In genomic region chr9:116806075-116806474, GRCh38 we compare ENCODE assay signal across 11 cellular contexts.
DNase-seq lines count a peak whose midpoint lies in the region; ATAC-seq and TF ChIP-seq lines count a peak whose summit lies in the region.
"Had no signal": no experiment of that assay in that cellular context is flagged by ENCODE, and none has a peak within 500 bp of the region (broad histone marks: within the 10 kb centered on the region; RNA-seq: fewer than 3 reads in every experiment).

No MANE protein-coding gene starts in this region.

- no peak for ATAC-seq in GM21737 (IDR thresholded peaks at IDR 0.05; ENCODE audit: unreplicated experiment)

- H3K4me1 Mint-ChIP-seq in activated naive CD4-positive, alpha-beta T cell treated with anti-CD3 and anti-CD28 coated beads for 36 hours (ENCODE audit: low read depth): no peaks in the 10 kb centered on the region
- H3K4me1 Mint-ChIP-seq: mesothelial cell of epicardium had no signal

- POLR2A ChIA-PET in RWPE1 (lab: Yijun Ruan, JAX; ENCODE audit: low non-redundant PET): no interaction called here

- peaks cover under 1% of the 10 kb centered on the region for H3K27me3 Mint-ChIP-seq in activated naive CD4-positive, alpha-beta T cell treated with anti-CD3 and anti-CD28 coated beads for 36 hours (ENCODE audit: low read depth)

- no peak overlapping the region for H3K4me3 ChIP-seq in fibroblast of mammary gland (ENCODE audit: control insufficient read depth, low read depth, low read length)

- H3K27ac ChIP-seq in RWPE1: no peak overlapping the region

- peak; percentile 18 for DNase-seq in activated naive CD4-positive, alpha-beta T cell treated with anti-CD3 and anti-CD28 coated beads for 36 hours
- no peak for DNase-seq in activated naive CD4-positive, alpha-beta T cell (lab: John Stamatoyannopoulos, UW)
- DNase-seq in RWPE1 (ENCODE audit: low spot score) (peak; percentile 46), fibroblast of mammary gland (ENCODE audit: low read depth) (peak; percentile 4), stromal cell of bone marrow (ENCODE audit: low read depth) (peak; percentile 2), D341Med (ENCODE audit: low spot score) (no peak), NCI-H510A treated with DMSO at 0.1 percent for 48 hours (lab: John Stamatoyannopoulos, UW) (no peak)
- DNase-seq: NCI-H2029 had no signal

- CTCF ChIA-PET in activated naive CD4-positive, alpha-beta T cell treated with anti-CD3 and anti-CD28 coated beads for 36 hours (lab: Charles Lee): no interaction called here
- CTCF ChIA-PET in RWPE1 (lab: Yijun Ruan, JAX): interaction anchor here (0.5 to 0.7 kb wide), 2 partner anchors 32 to 592 kb away, joined by 3 read pairs; no protein-coding TSS in a partner anchor

- TF ChIP-seq CTCF in RWPE1 (conservative IDR thresholded peaks at IDR 0.05; ENCODE audit: low read depth) (no peak), fibroblast of mammary gland (conservative IDR thresholded peaks at IDR 0.05; ENCODE audit: control insufficient read depth, insufficient read depth, low read depth, low read length) (no peak)

- intact Hi-C loops in activated naive CD4-positive, alpha-beta T cell treated with anti-CD3 and anti-CD28 coated beads for 36 hours (cut with micrococcal nuclease): no loop called here

- H3K27ac Mint-ChIP-seq in activated naive CD4-positive, alpha-beta T cell treated with anti-CD3 and anti-CD28 coated beads for 36 hours: no peak overlapping the region
- H3K27ac Mint-ChIP-seq: activated T-helper 2 cell treated with anti-CD3 and anti-CD28 coated beads, Interferon-gamma antibody, Interleukin-2, Interleukin-4, amounts not matched to agents 10 μg/mL and 5 μg/mL and 100 μg/mL, durations not matched to agents 14 hours and 24 hours and 36 hours; mesothelial cell of epicardium had no signal

- H3K9me3 Mint-ChIP-seq in activated naive CD4-positive, alpha-beta T cell treated with anti-CD3 and anti-CD28 coated beads for 36 hours: no peaks in the 10 kb centered on the region
- H3K9me3 Mint-ChIP-seq: activated T-helper 2 cell treated with anti-CD3 and anti-CD28 coated beads, Interferon-gamma antibody, Interleukin-2, Interleukin-4, amounts not matched to agents 10 μg/mL and 5 μg/mL and 100 μg/mL, durations not matched to agents 14 hours and 24 hours and 36 hours; mesothelial cell of epicardium had no signal

- H3K4me3 Mint-ChIP-seq in activated naive CD4-positive, alpha-beta T cell treated with anti-CD3 and anti-CD28 coated beads for 36 hours: no peak overlapping the region
- H3K4me3 Mint-ChIP-seq: mesothelial cell of epicardium had no signal

- no peaks in the 10 kb centered on the region for H3K36me3 Mint-ChIP-seq in activated naive CD4-positive, alpha-beta T cell treated with anti-CD3 and anti-CD28 coated beads for 36 hours (ENCODE audit: low read depth)
- H3K36me3 Mint-ChIP-seq: mesothelial cell of epicardium had no signal

Comparison
In these comparisons a context has a peak if more than half of its experiments do, and no peak if none do; other contexts are left out.
1. DNase-seq: peak in activated naive CD4-positive, alpha-beta T cell treated with anti-CD3 and anti-CD28 coated beads for 36 hours (single experiment), RWPE1 (single experiment), fibroblast of mammary gland (single experiment) and stromal cell of bone marrow (single experiment); none in activated naive CD4-positive, alpha-beta T cell (0 of 4), D341Med (single experiment) and NCI-H510A treated with DMSO at 0.1 percent for 48 hours (single experiment).